ENCODE assay signal across 2 cellular contexts in the genomic region with DNA sequence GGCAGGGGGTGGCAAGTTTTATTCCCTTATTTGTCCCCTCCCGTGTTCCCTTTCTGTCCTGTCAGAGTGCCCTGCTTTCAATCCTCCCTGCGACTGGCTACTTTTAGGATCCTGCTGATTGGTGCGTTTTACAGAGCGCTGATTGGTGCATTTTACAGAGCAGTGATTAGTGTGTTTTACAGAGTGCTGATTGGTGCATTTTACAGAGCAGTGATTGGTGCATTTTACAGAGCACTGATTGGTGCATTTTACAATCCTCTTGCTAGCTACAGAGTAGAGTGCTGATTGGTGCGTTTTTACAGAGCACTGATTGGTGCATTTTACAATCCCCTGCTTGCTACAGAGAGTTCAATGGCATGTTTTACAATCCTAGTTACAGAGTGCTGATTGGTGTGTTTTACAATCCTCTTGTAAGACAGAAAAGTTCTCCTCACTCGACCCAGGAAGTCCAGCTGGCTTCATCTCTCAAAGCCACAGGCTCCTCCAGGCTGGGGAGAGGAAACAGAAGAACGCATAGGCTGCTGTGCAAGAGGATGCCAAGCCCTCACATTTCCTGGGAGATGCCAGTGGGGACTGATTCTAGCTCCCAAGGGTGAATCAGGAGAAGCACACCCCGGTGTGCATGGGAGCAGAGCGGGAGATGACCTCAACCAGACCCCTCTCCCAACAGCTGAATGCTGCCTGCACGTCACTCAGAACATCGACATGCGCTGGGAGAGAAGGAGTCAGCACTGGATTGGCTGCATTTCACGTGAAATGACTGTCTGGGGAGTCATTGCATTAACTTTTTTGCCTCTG.
TF ChIP-seq lines count a peak whose summit lies in the region.

No MANE protein-coding gene starts in this region.

TF ChIP-seq in HEK293, 187 proteins besides CTCF, POLR2A, EP300 and RAD21:
- no peak for TF ChIP-seq ZNF544 (tag by site-specific recombination; IDR thresholded peaks at IDR 0.05)
- no peak for TF ChIP-seq SALL2 (tag by site-specific recombination; IDR thresholded peaks at IDR 0.05; ENCODE audit: borderline replicate concordance)
- TF ChIP-seq ZNF623 (tag by site-specific recombination; IDR thresholded peaks at IDR 0.05) = no peak
- TF ChIP-seq, protein P1, sequence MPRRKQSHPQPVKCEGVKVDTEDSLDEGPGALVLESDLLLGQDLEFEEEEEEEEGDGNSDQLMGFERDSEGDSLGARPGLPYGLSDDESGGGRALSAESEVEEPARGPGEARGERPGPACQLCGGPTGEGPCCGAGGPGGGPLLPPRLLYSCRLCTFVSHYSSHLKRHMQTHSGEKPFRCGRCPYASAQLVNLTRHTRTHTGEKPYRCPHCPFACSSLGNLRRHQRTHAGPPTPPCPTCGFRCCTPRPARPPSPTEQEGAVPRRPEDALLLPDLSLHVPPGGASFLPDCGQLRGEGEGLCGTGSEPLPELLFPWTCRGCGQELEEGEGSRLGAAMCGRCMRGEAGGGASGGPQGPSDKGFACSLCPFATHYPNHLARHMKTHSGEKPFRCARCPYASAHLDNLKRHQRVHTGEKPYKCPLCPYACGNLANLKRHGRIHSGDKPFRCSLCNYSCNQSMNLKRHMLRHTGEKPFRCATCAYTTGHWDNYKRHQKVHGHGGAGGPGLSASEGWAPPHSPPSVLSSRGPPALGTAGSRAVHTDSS (tag by site-specific recombination; IDR thresholded peaks at IDR 0.05) = no peak
- TF ChIP-seq GFI1B (tag by site-specific recombination; IDR thresholded peaks at IDR 0.05) = no peak
- 0 out of 2 replicates have a peak, but pooled peaks have one; percentile 26 for TF ChIP-seq SP2 (tag by site-specific recombination; IDR thresholded peaks at IDR 0.05)
- TF ChIP-seq ZNF248 (tag by site-specific recombination; IDR thresholded peaks at IDR 0.05) = no peak
- no peak for TF ChIP-seq ZNF37A (tag by site-specific recombination; IDR thresholded peaks at IDR 0.05)

TF ChIP-seq in K562, 482 proteins besides CTCF, POLR2A, EP300 and RAD21:
- TF ChIP-seq CREM (IDR thresholded peaks at IDR 0.05; ENCODE audit: low read depth) = no peak
- TF ChIP-seq THRAP3 (IDR thresholded peaks at IDR 0.05; ENCODE audit: borderline replicate concordance) = no peak
- TF ChIP-seq ETV5 (CRISPR knock-in tag; IDR thresholded peaks at IDR 0.05; ENCODE audit: low read depth) = no peak
- TF ChIP-seq MAFG (tag; conservative IDR thresholded peaks at IDR 0.05) = peak; percentile 47
- TF ChIP-seq ZNF316 (IDR thresholded peaks at IDR 0.05) = peak; percentile 72
- TF ChIP-seq EZH2 (IDR thresholded peaks at IDR 0.05; ENCODE audit: borderline replicate concordance, low read depth, low read length) = no peak
- no peak for TF ChIP-seq HNRNPUL1 (IDR thresholded peaks at IDR 0.05; ENCODE audit: low read length)
- 0 out of 2 replicates have a peak, but pooled peaks have one; percentile 32 for TF ChIP-seq C11orf30 (IDR thresholded peaks at IDR 0.05; ENCODE audit: low read depth)
